Comparison of ENCODE assay signal across 8 cellular contexts in genomic region chr17:39753514-39754160, GRCh38. TPM values are rescaled to one million over a fixed set of nuclear protein-coding genes. Genes with fewer than 3 reads are reported as not detected.
DNase-seq lines count a peak whose midpoint lies in the region; ATAC-seq, FAIRE-seq and TF ChIP-seq lines count a peak whose summit lies in the region.
"Had no signal": no experiment of that assay in that cellular context is flagged by ENCODE, and none has a peak within 500 bp of the region (broad histone marks: within the 10 kb centered on the region; RNA-seq: fewer than 3 reads in every experiment).

No MANE protein-coding gene starts in this region.

- TF ChIP-seq RAD21 in SK-N-SH (IDR thresholded peaks at IDR 0.05; ENCODE audit: low read length): no peak

- no peaks in the 10 kb centered on the region for H4K20me1 ChIP-seq in SK-N-SH (ENCODE audit: insufficient read depth)

- CTCF ChIA-PET in SK-N-SH (lab: Yijun Ruan, JAX): interaction anchor here (0.7 to 3.1 kb wide), 9 partner anchors 11 to 177 kb away, joined by 3 to 21 read pairs (median 4); partner anchors contain the start of genes MIEN1 and PGAP3

- H3K9me3 ChIP-seq in SK-N-SH (no peaks in the 10 kb centered on the region), thoracic aorta (no peaks in the 10 kb centered on the region)

- no peak for TF ChIP-seq EP300 in SK-N-SH (IDR thresholded peaks at IDR 0.05; ENCODE audit: borderline replicate concordance in 1 of 2, low read depth in 1 of 2, low read length in 1 of 2)

- peak overlapping the region; percentile 70; the same call in 1 of the 2 replicates for H3K9ac ChIP-seq in SK-N-SH

- peak overlapping the region; percentile 88; the same call in 1 of the 2 replicates for H2AFZ ChIP-seq in SK-N-SH (ENCODE audit: low read depth)

- DNase-seq in ELR (ENCODE audit: low read depth) (peak; percentile 40), GM19239 (ENCODE audit: insufficient read length, low spot score) (peak; percentile 71), SK-N-SH (peak; percentile 88), lung microvascular endothelial cell (ENCODE audit: low read depth in 2 of 2) (peak; percentile 34 to 39), thoracic aorta (ENCODE audit: low spot score) (no peak)

- WGBS in SK-N-SH (ENCODE audit: low lambda C conversion rate): 32% methylated on average over 23 of the region's 55 CpGs

- H3K27ac ChIP-seq in SK-N-SH (ENCODE audit: low read depth in 2 of 2, low read length in 1 of 2) (peak overlapping the region in 1 of 2 experiments; percentile 72; a peak in 2 of 4 replicates), cingulate gyrus (ENCODE audit: low read depth, low read length) (peak overlapping the region; percentile 83), thoracic aorta (peak overlapping the region; percentile 80 to 84)

- H3K4me2 ChIP-seq in SK-N-SH: peak overlapping the region; percentile 96

- no peak for FAIRE-seq in GM19239 (lab: Jason Lieb, UNC)

- H3K4me3 ChIP-seq in SK-N-SH (ENCODE audit: low read depth in 2 of 2, low read length in 1 of 2) (peak overlapping the region; percentile 60 to 62), thoracic aorta (peak overlapping the region; percentile 92)

- peaks cover 0 to 12% of the 10 kb centered on the region in 2 experiments; a peak in 1 of 4 replicates for H3K4me1 ChIP-seq in SK-N-SH (ENCODE audit: control insufficient read depth in 1 of 2, insufficient read depth in 2 of 2, low read depth in 1 of 2, low read length in 1 of 2)
- H3K4me1 ChIP-seq in thoracic aorta (ENCODE audit: control insufficient read depth in 1 of 2, low read depth in 2 of 2): peaks cover 6 to 29% of the 10 kb centered on the region in 2 donors

- no peak for TF ChIP-seq CTCF in SK-N-SH (IDR thresholded peaks at IDR 0.05)
- no peak for TF ChIP-seq CTCF in thoracic aorta (IDR thresholded peaks at IDR 0.05)

- H3K36me3 ChIP-seq in SK-N-SH (replicated peaks in 1 of 2; ENCODE audit: control insufficient read depth in 1 of 2, insufficient read depth in 2 of 2, low read length in 1 of 2) (no peaks in the 10 kb centered on the region), thoracic aorta (no peaks in the 10 kb centered on the region)

- H3K79me2 ChIP-seq in SK-N-SH (ENCODE audit: insufficient read depth): no peaks in the 10 kb centered on the region

- POLR2A ChIA-PET in SK-N-SH (lab: Yijun Ruan, JAX): no interaction called here

- H3K9me2 ChIP-seq in SK-N-SH: no peaks in the 10 kb centered on the region

- peaks cover 15% of the 10 kb centered on the region; the same call in 1 of the 2 replicates for H3K27me3 ChIP-seq in SK-N-SH (ENCODE audit: insufficient read depth)
- H3K27me3 ChIP-seq in thoracic aorta (replicated peaks; ENCODE audit: insufficient read depth): no peaks in the 10 kb centered on the region

- ATAC-seq in HG03196 (IDR thresholded peaks at IDR 0.05; ENCODE audit: unreplicated experiment) (peak; percentile 31), thoracic aorta (ENCODE audit: insufficient number of reproducible peaks, low FRiP score, low read depth) (peak; percentile 6)

- peaks cover 5% of the 10 kb centered on the region for H3F3A ChIP-seq in SK-N-SH (replicated peaks; ENCODE audit: insufficient read depth)

TF ChIP-seq in SK-N-SH, 30 proteins besides CTCF, POLR2A, EP300 and RAD21:
- TF ChIP-seq JUND (IDR thresholded peaks at IDR 0.05): no peak
- TF ChIP-seq NRF1 (IDR thresholded peaks at IDR 0.05; ENCODE audit: low read depth, low read length): peak; percentile 41; the same call in 1 of the 2 replicates
- no peak for TF ChIP-seq TAF1 (IDR thresholded peaks at IDR 0.05; ENCODE audit: borderline replicate concordance, low read depth, low read length)
- TF ChIP-seq TEAD4 (IDR thresholded peaks at IDR 0.05; ENCODE audit: borderline replicate concordance, insufficient read depth): no peak
TF ChIP-seq in SK-N-SH: peak in this region for 1.

RNA-seq across cellular contexts. Expression of gene GRB7, which starts 15.9 kb away (rescaled TPM):
- polyA plus RNA-seq in SK-N-SH (2012; rRNA removed): not detected in 2 replicates
- polyA plus RNA-seq in SK-N-SH (2012; cell fraction: cytosol; rRNA removed): 0.01 TPM in 1 of 2 replicates, not detected in the other
- polyA plus RNA-seq in SK-N-SH (2012; cell fraction: nucleus; rRNA removed): 0.05 TPM in 2 replicates
- total RNA-seq in lung microvascular endothelial cell (under 0.01 and 0.22 TPM in 2 replicates), thoracic aorta (1 to 10 TPM in 1 of 2 donors, under 1 TPM in 1; 0.85 to 1.4 TPM)
- total RNA-seq: neural crest cell had no signal

RNA-seq across cellular contexts. Expression of gene MIEN1, which starts 23.3 kb away (rescaled TPM):
- polyA plus RNA-seq in SK-N-SH (2012; rRNA removed): 100 and 105 TPM in 2 replicates
- polyA plus RNA-seq in SK-N-SH (2012; cell fraction: cytosol; rRNA removed): 84.1 and 96.5 TPM in 2 replicates
- 37.0 and 62.4 TPM in 2 replicates for polyA plus RNA-seq in SK-N-SH (2012; cell fraction: nucleus; rRNA removed)
- total RNA-seq in lung microvascular endothelial cell: 17.7 and 18.7 TPM in 2 replicates
- total RNA-seq in thoracic aorta: 10 to 100 TPM; 27.1 to 30.3 TPM

RNA-seq across cellular contexts. Expression of gene ERBB2, which starts 53.8 kb away (rescaled TPM):
- polyA plus RNA-seq in SK-N-SH (2012; rRNA removed): 1.9 and 2.6 TPM in 2 replicates
- 1.0 and 1.2 TPM in 2 replicates for polyA plus RNA-seq in SK-N-SH (2012; cell fraction: cytosol; rRNA removed)
- 5.7 and 9.7 TPM in 2 replicates for polyA plus RNA-seq in SK-N-SH (2012; cell fraction: nucleus; rRNA removed)
- 0.60 and 1.7 TPM in 2 replicates for total RNA-seq in lung microvascular endothelial cell
- total RNA-seq in thoracic aorta: 10 to 100 TPM; 88.1 to 94.7 TPM

Comparison
In these comparisons a context has a peak if more than half of its experiments do, and no peak if none do; other contexts are left out.
1. RNA of gene ERBB2, which starts 53.8 kb away (total RNA-seq): 88.1 to 94.7 TPM in thoracic aorta; 0.60 to 1.7 TPM in lung microvascular endothelial cell; every median in the first group is over 10 times any median in the second.